Comparison of ENCODE assay signal across 11 cellular contexts in genomic region chr4:2723751-2724150, GRCh38.
"Had no signal": no experiment of that assay in that cellular context is flagged by ENCODE, and none has a peak within 500 bp of the region (broad histone marks: within the 10 kb centered on the region; RNA-seq: fewer than 3 reads in every experiment).

No MANE protein-coding gene starts in this region.

- DNase-seq: activated CD4-positive, alpha-beta T cell treated with anti-CD3 and anti-CD28 coated beads, Interleukin-2, amount 10 ng/mL, durations not matched to agents 24 days and 14 days; activated naive CD4-positive, alpha-beta T cell treated with anti-CD3 and anti-CD28 coated beads, Interleukin-2, amount 10 ng/mL, durations not matched to agents 7 days and 5 days; activated T-cell treated with anti-CD3 and anti-CD28 coated beads, Interleukin-2, amount 50 U/mL, for 4 hours; left ventricle myocardium superior; SK-N-SH; small intestine; stimulated activated naive CD4-positive, alpha-beta T cell treated with Interleukin-2 at 50 U/mL for 16 hours; upper lobe of right lung had no signal

- H3K27ac ChIP-seq: breast epithelium, parathyroid adenoma, upper lobe of right lung had no signal

- H3K4me3 ChIP-seq: breast epithelium, upper lobe of right lung had no signal

- H3K4me3 Mint-ChIP-seq: activated CD4-positive, alpha-beta T cell treated with anti-CD3 and anti-CD28 coated beads, Interleukin-2, amount 10 ng/mL, durations not matched to agents 24 days and 14 days; activated naive CD4-positive, alpha-beta T cell treated with anti-CD3 and anti-CD28 coated beads, Interleukin-2, amount 10 ng/mL, durations not matched to agents 7 days and 5 days; activated T-cell treated with anti-CD3 and anti-CD28 coated beads, Interleukin-2, amount 50 U/mL, for 4 hours had no signal

- H3K9me3 Mint-ChIP-seq: activated CD4-positive, alpha-beta T cell treated with anti-CD3 and anti-CD28 coated beads, Interleukin-2, amount 10 ng/mL, durations not matched to agents 24 days and 14 days; activated naive CD4-positive, alpha-beta T cell treated with anti-CD3 and anti-CD28 coated beads, Interleukin-2, amount 10 ng/mL, durations not matched to agents 7 days and 5 days; activated T-cell treated with anti-CD3 and anti-CD28 coated beads, Interleukin-2, amount 50 U/mL, for 4 hours had no signal

- H3K36me3 ChIP-seq: breast epithelium had no signal

- H3K27ac Mint-ChIP-seq: activated naive CD4-positive, alpha-beta T cell treated with anti-CD3 and anti-CD28 coated beads, Interleukin-2, amount 10 ng/mL, durations not matched to agents 7 days and 5 days had no signal

- ATAC-seq: activated T-cell treated with anti-CD3 and anti-CD28 coated beads, Interleukin-2, amount 50 U/mL, for 4 hours; left ventricle myocardium superior; Right ventricle myocardium inferior; upper lobe of right lung had no signal

- H3K9me3 ChIP-seq: breast epithelium, SK-N-SH, upper lobe of right lung had no signal

- H3K4me1 ChIP-seq: breast epithelium, parathyroid adenoma, upper lobe of right lung had no signal

- H3K27me3 ChIP-seq: breast epithelium, upper lobe of right lung had no signal

- H3K27me3 Mint-ChIP-seq: activated CD4-positive, alpha-beta T cell treated with anti-CD3 and anti-CD28 coated beads, Interleukin-2, amount 10 ng/mL, durations not matched to agents 24 days and 14 days; activated naive CD4-positive, alpha-beta T cell treated with anti-CD3 and anti-CD28 coated beads, Interleukin-2, amount 10 ng/mL, durations not matched to agents 7 days and 5 days had no signal
